In genomic region chr2:36677386-36677785, GRCh38 we compare ENCODE assay signal across 22 cellular contexts. TPM values are rescaled to one million over a fixed set of nuclear protein-coding genes. Genes with fewer than 3 reads are reported as not detected.
DNase-seq lines count a peak whose midpoint lies in the region; ATAC-seq, FAIRE-seq and TF ChIP-seq lines count a peak whose summit lies in the region.
"Had no signal": no experiment of that assay in that cellular context is flagged by ENCODE, and none has a peak within 500 bp of the region (broad histone marks: within the 10 kb centered on the region; RNA-seq: fewer than 3 reads in every experiment).

No MANE protein-coding gene starts in this region.

- RAD21 ChIA-PET in GM12878 (lab: Charles Lee; ENCODE audit: unreplicated experiment), result no interaction called here

- SMC1A ChIA-PET in GM12878 (lab: Charles Lee; ENCODE audit: uncharacterized antibody, unreplicated experiment), result interaction anchor here (1.2 kb wide), 1 partner anchor 13 kb away, joined by 3 read pairs; no protein-coding TSS in a partner anchor

- ATAC-seq in HG02610 (IDR thresholded peaks at IDR 0.05; ENCODE audit: unreplicated experiment) (peak; percentile 58), GM12878 (no peak), HG03196 (IDR thresholded peaks at IDR 0.05; ENCODE audit: unreplicated experiment) (no peak)
- ATAC-seq: activated CD4-positive, alpha-beta T cell treated with anti-CD3 and anti-CD28 coated beads for 36 hours had no signal

- H3K4me2 ChIP-seq in BLaER1 (peak overlapping the region; percentile 68), GM12878 (ENCODE audit: control insufficient read depth, insufficient read depth) (no peak overlapping the region)

- BruUV-seq in GM12878 (replicated peaks; lab: Mats Ljungman, UMichigan), result no TSS peak

- H3K4me1 ChIP-seq in BLaER1 (peaks cover 17% of the 10 kb centered on the region), GM12878 (ENCODE audit: control insufficient read depth, insufficient read depth, low read length) (no peaks in the 10 kb centered on the region)

- no peak overlapping the region for H2AFZ ChIP-seq in GM12878 (ENCODE audit: control insufficient read depth, low read depth, low read length)

- TF ChIP-seq CTCF in GM12878 (IDR thresholded peaks at IDR 0.05 in 2 of 3, conservative IDR thresholded peaks at IDR 0.05 in 1 of 3; ENCODE audit: control insufficient read depth in 2 of 3, extremely low read depth in 1 of 3, insufficient read depth in 1 of 3, low read depth in 3 of 3, low read length in 3 of 3), result no peak

- intact Hi-C loops in GM12878 (cut with micrococcal nuclease; ENCODE audit: unreplicated experiment), result no loop called here

- H3K9ac ChIP-seq in BLaER1 (no peak overlapping the region), GM12878 (ENCODE audit: control insufficient read depth, insufficient read depth, low read length) (no peak overlapping the region)

- no peak overlapping the region for H3K27ac ChIP-seq in BLaER1
- no peak overlapping the region for H3K27ac ChIP-seq in GM12878 (ENCODE audit: control insufficient read depth, insufficient read depth)
- H3K27ac ChIP-seq: coronary artery had no signal

- H3K27me3 ChIP-seq in BLaER1, result no peaks in the 10 kb centered on the region
- H3K27me3 ChIP-seq in GM12878 (replicated peaks in 1 of 2; ENCODE audit: control insufficient read depth in 2 of 2, insufficient read depth in 2 of 2, low read length in 1 of 2), result no peaks in the 10 kb centered on the region

- no peak for FAIRE-seq in GM12878 (lab: Jason Lieb, UNC)
- FAIRE-seq: GM12891 had no signal

- DNase-seq in MV-4-11 (lab: John Stamatoyannopoulos, UW), result peak; percentile 57
- no peak for DNase-seq in GM12878 (ENCODE audit: low read depth, low spot score)
- no peak for DNase-seq in Ammon's horn (ENCODE audit: low spot score)
- DNase-seq in NCI-H1092 (lab: John Stamatoyannopoulos, UW), result no peak
- no peak for DNase-seq in activated naive CD4-positive, alpha-beta T cell treated with anti-CD3 and anti-CD28 coated beads, Interleukin-2, amount 50 U/mL, for 16 hours
- DNase-seq: activated CD4-positive, alpha-beta T cell treated with anti-CD3 and anti-CD28 coated beads for 36 hours; CD4-positive, alpha-beta memory T cell; DMS153; glutamatergic neuron; H7; left colon; NCI-H2029 treated with DMSO at 0.1 percent for 48 hours; NCI-H345; RPMI8226; SW 1271 had no signal

- in situ Hi-C loops in GM12878 (cut with MboI), result no loop called here

- H3K4me3 ChIP-seq in BLaER1, result no peak overlapping the region
- no peak overlapping the region for H3K4me3 ChIP-seq in GM12878
- H3K4me3 ChIP-seq: coronary artery had no signal

- TF ChIP-seq EP300 in GM12878 (IDR thresholded peaks at IDR 0.05; ENCODE audit: borderline replicate concordance in 1 of 2, control insufficient read depth in 1 of 2, low read depth in 2 of 2, low read length in 2 of 2), result no peak

- H3K36me3 ChIP-seq in BLaER1 (no peaks in the 10 kb centered on the region), GM12878 (ENCODE audit: control insufficient read depth in 2 of 2, insufficient read depth in 2 of 2, low read length in 1 of 2) (no peaks in the 10 kb centered on the region)

- H3K79me2 ChIP-seq in GM12878 (ENCODE audit: control insufficient read depth, insufficient read depth, low read length), result no peaks in the 10 kb centered on the region

- POLR2A ChIA-PET in GM12878 (lab: Charles Lee), result no interaction called here

- CTCF ChIA-PET in GM12878 (lab: Yijun Ruan, JAX), result interaction anchor here (0.6 to 1.3 kb wide), 3 partner anchors 9 to 131 kb away, joined by 3 to 6 read pairs (median 4); no protein-coding TSS in a partner anchor

- no peak for TF ChIP-seq RAD21 in GM12878 (IDR thresholded peaks at IDR 0.05; ENCODE audit: insufficient read depth, low read depth, low read length)

- H4K20me1 ChIP-seq in BLaER1 (no peaks in the 10 kb centered on the region), GM12878 (ENCODE audit: control insufficient read depth, insufficient read depth) (no peaks in the 10 kb centered on the region)

- H3K9me3 ChIP-seq in BLaER1 (peaks cover 8% of the 10 kb centered on the region; the same call in 1 of the 2 replicates), GM12878 (replicated peaks; ENCODE audit: control insufficient read depth, insufficient read depth, low read length) (no peaks in the 10 kb centered on the region; the same call in 2 of the 3 replicates)

- no peak for TF ChIP-seq POLR2A in GM12878 (IDR thresholded peaks at IDR 0.05; ENCODE audit: low read depth, low read length)

TF ChIP-seq in GM12878, 131 proteins besides CTCF, POLR2A, EP300 and RAD21:
- TF ChIP-seq EED (IDR thresholded peaks at IDR 0.05; ENCODE audit: low read depth) (no peak), RUNX3 (IDR thresholded peaks at IDR 0.05; ENCODE audit: low read length) (peak; percentile 45)
TF ChIP-seq in GM12878: peak in this region for 1.

RNA-seq across cellular contexts. Expression of gene VIT, which starts 19.1 kb away (rescaled TPM):
- 0.69 and 1.4 TPM in 2 replicates for total RNA-seq in GM12878 (2013; cell fraction: nucleolus; rRNA removed)
- not detected in 2 replicates for total RNA-seq in GM12878 (2014; rRNA removed)
- total RNA-seq in GM12878 (2014; rRNA removed; fragmentation: Illumina TruSeq; extraction: Trizol), result not detected in 2 replicates
- not detected in 2 replicates for total RNA-seq in GM12878 (2021)
- not detected for polyA plus RNA-seq in GM12878 (2011; ENCODE audit: low read depth)
- polyA plus RNA-seq in GM12878 (2011; rRNA removed), result 0.05 and 0.06 TPM in 2 replicates
- polyA plus RNA-seq in GM12878 (2011; cell fraction: cytosol; rRNA removed), result 0.15 TPM in 1 of 2 replicates, not detected in the other
- 0.06 and 0.07 TPM in 2 replicates for polyA plus RNA-seq in GM12878 (2011; cell fraction: nucleus; rRNA removed)
- not detected in 2 replicates for polyA plus RNA-seq in GM12878 (2012)
- polyA plus RNA-seq in GM12878 (2014; fragmentation: Illumina TruSeq; extraction: Trizol), result not detected in 2 replicates
- under 1 TPM in 1 of 2 experiments, not detected in 1; 0.14 TPM for polyA plus RNA-seq in GM12878 (2014; fragmentation: Nextera tagmentation; extraction: Ambion mirVana)
- polyA plus RNA-seq in GM12878 (2014; rRNA removed), result 0.09 TPM in 1 of 2 replicates, not detected in the other
- polyA plus RNA-seq in GM12878 (2016; fragmentation: Nextera tagmentation; extraction: Ambion mirVana), result not detected
- polyA minus RNA-seq in GM12878 (2011; rRNA and poly(A)+ RNA removed), result not detected in 2 replicates
- polyA minus RNA-seq in GM12878 (2011; cell fraction: cytosol; rRNA and poly(A)+ RNA removed), result not detected in 2 replicates
- polyA minus RNA-seq in GM12878 (2011; cell fraction: nucleus; rRNA and poly(A)+ RNA removed), result not detected in 2 replicates
- total RNA-seq: activated CD4-positive, alpha-beta T cell treated with anti-CD3 and anti-CD28 coated beads for 36 hours; activated T-helper 2 cell treated with anti-CD3 and anti-CD28 coated beads, Interferon-gamma antibody, Interleukin-2, Interleukin-4, amounts not matched to agents 10 μg/mL and 5 μg/mL and 100 μg/mL, durations not matched to agents 14 hours and 24 hours and 36 hours; CD4-positive, alpha-beta memory T cell; H7; temporal lobe had no signal
- polyA plus RNA-seq: CD4-positive, alpha-beta memory T cell had no signal
